In the genomic region with DNA sequence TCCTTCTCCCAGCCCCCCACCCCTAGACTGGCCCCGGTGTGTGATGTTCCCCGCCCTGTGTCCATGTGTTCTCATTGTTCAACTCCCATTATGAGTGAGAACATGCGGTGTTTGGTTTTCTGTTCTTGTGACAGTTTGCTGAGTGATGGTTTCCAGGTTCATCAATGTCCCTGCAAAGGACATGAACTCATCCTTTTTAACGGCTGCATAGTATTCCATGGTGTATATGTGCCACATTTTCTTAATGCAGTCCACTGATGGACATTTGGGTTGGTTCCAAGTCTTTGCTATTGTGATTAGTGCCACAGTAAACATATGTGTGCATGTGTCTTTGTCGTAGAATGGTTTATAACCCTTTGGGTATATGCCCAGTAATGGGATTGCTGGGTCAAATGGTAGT, we compare ENCODE assay signal across 4 cellular contexts. TPM values are rescaled to one million over a fixed set of nuclear protein-coding genes. Genes with fewer than 3 reads are reported as not detected.
"Had no signal": no experiment of that assay in that cellular context is flagged by ENCODE, and none has a peak within 500 bp of the region (broad histone marks: within the 10 kb centered on the region; RNA-seq: fewer than 3 reads in every experiment).

No MANE protein-coding gene starts in this region.

RNA-seq across cellular contexts. Expression of a gene that starts 4.7 kb away (rescaled TPM):
- total RNA-seq: LHCN-M2, M059J, MCF 10A, NCI-H460 had no signal

RNA-seq across cellular contexts. Expression of a gene that starts 15.2 kb away (rescaled TPM):
- total RNA-seq: LHCN-M2, M059J, MCF 10A, NCI-H460 had no signal

RNA-seq across cellular contexts. Expression of a gene that starts 52.0 kb away (rescaled TPM):
- total RNA-seq: LHCN-M2, M059J, MCF 10A, NCI-H460 had no signal
